ENCODE assay signal across 9 cellular contexts in genomic region chr12:110776410-110776809, GRCh38. TPM values are rescaled to one million over a fixed set of nuclear protein-coding genes. Genes with fewer than 3 reads are reported as not detected.
DNase-seq lines count a peak whose midpoint lies in the region; ATAC-seq lines count a peak whose summit lies in the region.
"Had no signal": no experiment of that assay in that cellular context is flagged by ENCODE, and none has a peak within 500 bp of the region (broad histone marks: within the 10 kb centered on the region; RNA-seq: fewer than 3 reads in every experiment).

No MANE protein-coding gene starts in this region.

- peak overlapping the region; percentile 60 for H3K4me3 Mint-ChIP-seq in activated T-helper 17 cell treated with anti-CD3 and anti-CD28 coated beads, Interleukin-2, amount 50 U/mL, for 72 hours
- H3K4me3 Mint-ChIP-seq in stimulated activated naive CD8-positive, alpha-beta T cell treated with anti-CD3 and anti-CD28 coated beads, Interleukin-15, Interleukin-2, amounts not matched to agents 100 ng/mL and 50 ng/mL, for 24 hours: peak overlapping the region; percentile 60
- H3K4me3 Mint-ChIP-seq in immature natural killer cell: no peak overlapping the region

- no peaks in the 10 kb centered on the region for H3K36me3 Mint-ChIP-seq in activated T-helper 17 cell treated with anti-CD3 and anti-CD28 coated beads, Interleukin-2, amount 50 U/mL, for 72 hours (ENCODE audit: low read depth)
- H3K36me3 Mint-ChIP-seq in stimulated activated naive CD8-positive, alpha-beta T cell treated with anti-CD3 and anti-CD28 coated beads, Interleukin-15, Interleukin-2, amounts not matched to agents 100 ng/mL and 50 ng/mL, for 24 hours (ENCODE audit: low read depth): no peaks in the 10 kb centered on the region
- no peaks in the 10 kb centered on the region for H3K36me3 Mint-ChIP-seq in immature natural killer cell

- peaks cover 47% of the 10 kb centered on the region for H3K4me1 Mint-ChIP-seq in activated T-helper 17 cell treated with anti-CD3 and anti-CD28 coated beads, Interleukin-2, amount 50 U/mL, for 72 hours
- peaks cover 71% of the 10 kb centered on the region for H3K4me1 Mint-ChIP-seq in stimulated activated naive CD8-positive, alpha-beta T cell treated with anti-CD3 and anti-CD28 coated beads, Interleukin-15, Interleukin-2, amounts not matched to agents 100 ng/mL and 50 ng/mL, for 24 hours (ENCODE audit: low read depth)
- H3K4me1 Mint-ChIP-seq in immature natural killer cell: no peaks in the 10 kb centered on the region

- H3K27ac ChIP-seq in substantia nigra (ENCODE audit: low read depth, low read length, poor library complexity, severe bottlenecking): no peak overlapping the region

- H3K27ac Mint-ChIP-seq in activated T-helper 17 cell treated with anti-CD3 and anti-CD28 coated beads, Interleukin-2, amount 50 U/mL, for 72 hours: peak overlapping the region; percentile 92
- peak overlapping the region; percentile 97 for H3K27ac Mint-ChIP-seq in stimulated activated naive CD8-positive, alpha-beta T cell treated with anti-CD3 and anti-CD28 coated beads, Interleukin-15, Interleukin-2, amounts not matched to agents 100 ng/mL and 50 ng/mL, for 24 hours
- no peak overlapping the region for H3K27ac Mint-ChIP-seq in immature natural killer cell

- ATAC-seq in HG03139 (IDR thresholded peaks at IDR 0.05; ENCODE audit: unreplicated experiment): peak; percentile 92
- peak; percentile 89 for ATAC-seq in activated T-helper 17 cell treated with anti-CD3 and anti-CD28 coated beads, Interleukin-2, amount 50 U/mL, for 72 hours (replicated peaks)
- ATAC-seq: Panc1 had no signal

- H3K27me3 Mint-ChIP-seq in activated T-helper 17 cell treated with anti-CD3 and anti-CD28 coated beads, Interleukin-2, amount 50 U/mL, for 72 hours: no peaks in the 10 kb centered on the region
- no peaks in the 10 kb centered on the region for H3K27me3 Mint-ChIP-seq in stimulated activated naive CD8-positive, alpha-beta T cell treated with anti-CD3 and anti-CD28 coated beads, Interleukin-15, Interleukin-2, amounts not matched to agents 100 ng/mL and 50 ng/mL, for 24 hours
- H3K27me3 Mint-ChIP-seq in immature natural killer cell (ENCODE audit: low read depth in 3 of 3): peaks cover 0 to 2% (median 2%) of the 10 kb centered on the region in 3 donors

- H3K9me3 Mint-ChIP-seq in activated T-helper 17 cell treated with anti-CD3 and anti-CD28 coated beads, Interleukin-2, amount 50 U/mL, for 72 hours: no peaks in the 10 kb centered on the region
- no peaks in the 10 kb centered on the region for H3K9me3 Mint-ChIP-seq in stimulated activated naive CD8-positive, alpha-beta T cell treated with anti-CD3 and anti-CD28 coated beads, Interleukin-15, Interleukin-2, amounts not matched to agents 100 ng/mL and 50 ng/mL, for 24 hours
- H3K9me3 Mint-ChIP-seq in immature natural killer cell: no peaks in the 10 kb centered on the region

- DNase-seq in activated effector memory CD4-positive, alpha-beta T cell treated with anti-CD3 and anti-CD28 coated beads, Interleukin-2, amount 50 U/mL, for 16 hours: peak; percentile 82
- DNase-seq in activated effector memory CD4-positive, alpha-beta T cell treated with Interleukin-2 at 50 U/mL for 16 hours: no peak
- DNase-seq in immature natural killer cell (no peak), hepatic stellate cell (ENCODE audit: low spot score) (no peak), substantia nigra (lab: John Stamatoyannopoulos, UW) (no peak)

RNA-seq across cellular contexts. Expression of gene PPP1CC, which starts 33.7 kb away (rescaled TPM):
- 100 to 1,000 TPM; 185 to 259 TPM for total RNA-seq in activated T-helper 17 cell treated with anti-CD3 and anti-CD28 coated beads, Interleukin-2, amount 50 U/mL, for 72 hours
- polyA plus RNA-seq in immature natural killer cell: 100 to 1,000 TPM in 1 of 3 donors, 10 to 100 TPM in 2; 74.3 to 116 (median 89.8) TPM

Comparison
In these comparisons a context has a peak if more than half of its experiments do, and no peak if none do; other contexts are left out.
1. H3K27ac Mint-ChIP-seq: peak in activated T-helper 17 cell treated with anti-CD3 and anti-CD28 coated beads, Interleukin-2, amount 50 U/mL, for 72 hours (single experiment) and stimulated activated naive CD8-positive, alpha-beta T cell treated with anti-CD3 and anti-CD28 coated beads, Interleukin-15, Interleukin-2, amounts not matched to agents 100 ng/mL and 50 ng/mL, for 24 hours (single experiment); none in immature natural killer cell (0 of 6).
2. H3K4me3 Mint-ChIP-seq: peak in activated T-helper 17 cell treated with anti-CD3 and anti-CD28 coated beads, Interleukin-2, amount 50 U/mL, for 72 hours (single experiment) and stimulated activated naive CD8-positive, alpha-beta T cell treated with anti-CD3 and anti-CD28 coated beads, Interleukin-15, Interleukin-2, amounts not matched to agents 100 ng/mL and 50 ng/mL, for 24 hours (single experiment); none in immature natural killer cell (0 of 5).